In genomic region chr5:102975457-102976182, GRCh38 we compare ENCODE assay signal across 15 cellular contexts.
A peak's percentile ranks its signal among the peaks of the same experiment; 100 is the strongest.
DNase-seq lines count a peak whose midpoint lies in the region; ATAC-seq and TF ChIP-seq lines count a peak whose summit lies in the region.
"Had no signal": no experiment of that assay in that cellular context is flagged by ENCODE, and none has a peak within 500 bp of the region (broad histone marks: within the 10 kb centered on the region; RNA-seq: fewer than 3 reads in every experiment).

No MANE protein-coding gene starts in this region.

- H3K9me3 Mint-ChIP-seq in activated naive CD8-positive, alpha-beta T cell treated with anti-CD3 and anti-CD28 coated beads, Interleukin-2, amount 50 U/mL, for 24 hours, result no peaks in the 10 kb centered on the region
- no peaks in the 10 kb centered on the region for H3K9me3 Mint-ChIP-seq in activated naive CD8-positive, alpha-beta T cell treated with anti-CD3 and anti-CD28 coated beads for 36 hours
- H3K9me3 Mint-ChIP-seq: activated CD8-positive, alpha-beta T cell treated with anti-CD3 and anti-CD28 coated beads for 36 hours; natural killer cell; T-helper 2 cell treated with Interferon-gamma antibody and Interleukin-4, amounts not matched to agents 5 μg/mL and 100 μg/mL, for 36 hours had no signal

- H3K4me1 Mint-ChIP-seq in activated naive CD8-positive, alpha-beta T cell treated with anti-CD3 and anti-CD28 coated beads, Interleukin-2, amount 50 U/mL, for 24 hours, result peaks cover 7% of the 10 kb centered on the region
- H3K4me1 Mint-ChIP-seq in activated naive CD8-positive, alpha-beta T cell treated with anti-CD3 and anti-CD28 coated beads for 36 hours, result no peaks in the 10 kb centered on the region

- H3K36me3 ChIP-seq in tibial artery, result peaks cover 0 to 3% (median 0%) of the 10 kb centered on the region in 3 donors
- H3K36me3 ChIP-seq in ovary, result no peaks in the 10 kb centered on the region
- H3K36me3 ChIP-seq: Peyer's patch, transverse colon had no signal

- no peak overlapping the region for H3K27ac ChIP-seq in foreskin keratinocyte
- H3K27ac ChIP-seq in tibial artery, result peak overlapping the region; percentile 39 to 53
- no peak overlapping the region for H3K27ac ChIP-seq in ovary
- H3K27ac ChIP-seq: Peyer's patch, transverse colon had no signal

- no peaks in the 10 kb centered on the region for H3K27me3 Mint-ChIP-seq in activated naive CD8-positive, alpha-beta T cell treated with anti-CD3 and anti-CD28 coated beads, Interleukin-2, amount 50 U/mL, for 24 hours
- no peaks in the 10 kb centered on the region for H3K27me3 Mint-ChIP-seq in activated naive CD8-positive, alpha-beta T cell treated with anti-CD3 and anti-CD28 coated beads for 36 hours
- H3K27me3 Mint-ChIP-seq: activated CD8-positive, alpha-beta T cell treated with anti-CD3 and anti-CD28 coated beads for 36 hours had no signal

- TF ChIP-seq CTCF in astrocyte of the spinal cord (IDR thresholded peaks at IDR 0.05; ENCODE audit: low read depth, low read length) (no peak), foreskin keratinocyte (conservative IDR thresholded peaks at IDR 0.05) (no peak), tibial artery (IDR thresholded peaks at IDR 0.05) (no peak), ovary (IDR thresholded peaks at IDR 0.05) (no peak)

- no peaks in the 10 kb centered on the region for H3K9me3 ChIP-seq in tibial artery
- H3K9me3 ChIP-seq in ovary, result no peaks in the 10 kb centered on the region
- H3K9me3 ChIP-seq: Peyer's patch, spleen, transverse colon had no signal

- TF ChIP-seq EP300 in ovary (IDR thresholded peaks at IDR 0.05), result no peak

- H3K4me3 Mint-ChIP-seq in activated naive CD8-positive, alpha-beta T cell treated with anti-CD3 and anti-CD28 coated beads, Interleukin-2, amount 50 U/mL, for 24 hours, result no peak overlapping the region
- no peak overlapping the region for H3K4me3 Mint-ChIP-seq in activated naive CD8-positive, alpha-beta T cell treated with anti-CD3 and anti-CD28 coated beads for 36 hours
- H3K4me3 Mint-ChIP-seq: activated CD8-positive, alpha-beta T cell treated with anti-CD3 and anti-CD28 coated beads for 36 hours; natural killer cell; T-helper 2 cell treated with Interferon-gamma antibody and Interleukin-4, amounts not matched to agents 5 μg/mL and 100 μg/mL, for 36 hours had no signal

- DNase-seq in activated naive CD8-positive, alpha-beta T cell treated with anti-CD3 and anti-CD28 coated beads, Interleukin-2, amount 50 U/mL, for 24 hours, result no peak
- no peak for DNase-seq in activated naive CD8-positive, alpha-beta T cell treated with anti-CD3 and anti-CD28 coated beads for 36 hours
- peak; percentile 64 for DNase-seq in astrocyte of the spinal cord (ENCODE audit: low read depth, low spot score)
- DNase-seq in foreskin keratinocyte, result peak; percentile 11 to 26
- no peak for DNase-seq in tibial artery
- no peak for DNase-seq in T-helper 9 cell
- DNase-seq in ovary, result no peak
- DNase-seq in SK-N-DZ (ENCODE audit: low spot score), result no peak
- DNase-seq: activated CD8-positive, alpha-beta T cell treated with anti-CD3 and anti-CD28 coated beads for 36 hours; kidney glomerular epithelial cell; natural killer cell; Peyer's patch; spleen; transverse colon had no signal

- TF ChIP-seq POLR2A in ovary (IDR thresholded peaks at IDR 0.05), result no peak

- H3K27ac Mint-ChIP-seq in activated naive CD8-positive, alpha-beta T cell treated with anti-CD3 and anti-CD28 coated beads, Interleukin-2, amount 50 U/mL, for 24 hours, result peak overlapping the region; percentile 82
- H3K27ac Mint-ChIP-seq in activated naive CD8-positive, alpha-beta T cell treated with anti-CD3 and anti-CD28 coated beads for 36 hours, result no peak overlapping the region
- H3K27ac Mint-ChIP-seq: activated CD8-positive, alpha-beta T cell treated with anti-CD3 and anti-CD28 coated beads for 36 hours; natural killer cell; T-helper 2 cell treated with Interferon-gamma antibody and Interleukin-4, amounts not matched to agents 5 μg/mL and 100 μg/mL, for 36 hours had no signal

- no peaks in the 10 kb centered on the region for H3K27me3 ChIP-seq in foreskin keratinocyte
- no peaks in the 10 kb centered on the region for H3K27me3 ChIP-seq in tibial artery
- H3K27me3 ChIP-seq in ovary, result no peaks in the 10 kb centered on the region
- H3K27me3 ChIP-seq: Peyer's patch, spleen, transverse colon had no signal

- ATAC-seq in activated naive CD8-positive, alpha-beta T cell treated with anti-CD3 and anti-CD28 coated beads, Interleukin-2, amount 50 U/mL, for 24 hours, result no peak
- ATAC-seq in foreskin keratinocyte, result peak; percentile 57
- ATAC-seq: activated CD8-positive, alpha-beta T cell treated with anti-CD3 and anti-CD28 coated beads for 36 hours; natural killer cell had no signal

- H3K4me3 ChIP-seq in astrocyte of the spinal cord (ENCODE audit: low read depth, low read length) (no peak overlapping the region), tibial artery (no peak overlapping the region), ovary (no peak overlapping the region)
- H3K4me3 ChIP-seq: Peyer's patch, spleen, transverse colon had no signal

- no peaks in the 10 kb centered on the region for H3K4me1 ChIP-seq in foreskin keratinocyte
- H3K4me1 ChIP-seq in tibial artery, result peaks cover 0 to 22% (median 13%) of the 10 kb centered on the region in 4 donors
- no peaks in the 10 kb centered on the region for H3K4me1 ChIP-seq in ovary (ENCODE audit: insufficient read depth)
- H3K4me1 ChIP-seq: Peyer's patch, transverse colon had no signal

- intact Hi-C loops in tibial artery (cut with DNase I; ENCODE audit: low total_unique reads) (loop anchor here (10.0 kb wide), 1 partner anchor 291 kb away; no protein-coding TSS in a partner anchor), ovary (cut with DNase I) (no loop called here)

- in situ Hi-C loops in astrocyte of the spinal cord (cut with HindIII; ENCODE audit: low sequenced_read_pairs), result no loop called here

- H3K36me3 Mint-ChIP-seq in activated naive CD8-positive, alpha-beta T cell treated with anti-CD3 and anti-CD28 coated beads, Interleukin-2, amount 50 U/mL, for 24 hours (ENCODE audit: low read depth), result peaks cover 17% of the 10 kb centered on the region
- H3K36me3 Mint-ChIP-seq in activated naive CD8-positive, alpha-beta T cell treated with anti-CD3 and anti-CD28 coated beads for 36 hours, result peaks cover 9% of the 10 kb centered on the region
- H3K36me3 Mint-ChIP-seq: natural killer cell had no signal

- 77 to 87% (median 83%) methylated on average over 3 of the region's 3 CpGs for WGBS in ovary, 3 donors

Comparison
In these comparisons a context has a peak if more than half of its experiments do, and no peak if none do; other contexts are left out.
1. DNase-seq: peak in astrocyte of the spinal cord (single experiment) and foreskin keratinocyte (2 of 2); none in activated naive CD8-positive, alpha-beta T cell treated with anti-CD3 and anti-CD28 coated beads, Interleukin-2, amount 50 U/mL, for 24 hours (single experiment), activated naive CD8-positive, alpha-beta T cell treated with anti-CD3 and anti-CD28 coated beads for 36 hours (single experiment), tibial artery (0 of 2), T-helper 9 cell (single experiment), ovary (0 of 5) and SK-N-DZ (single experiment).
2. H3K27ac ChIP-seq: peak in tibial artery (2 of 2); none in foreskin keratinocyte (single experiment) and ovary (0 of 2).